Comparison of ENCODE assay signal across 33 cellular contexts in genomic region chr13:93435651-93436050, GRCh38.
"Had no signal": no experiment of that assay in that cellular context is flagged by ENCODE, and none has a peak within 500 bp of the region (broad histone marks: within the 10 kb centered on the region; RNA-seq: fewer than 3 reads in every experiment).

No MANE protein-coding gene starts in this region.

- ATAC-seq: activated CD4-positive, CD25-positive, alpha-beta regulatory T cell treated with anti-CD3 and anti-CD28 coated beads, Interleukin-2, amount 50 U/mL, for 24 hours; activated CD8-positive, alpha-beta memory T cell treated with anti-CD3 and anti-CD28 coated beads, Interleukin-2, amount 10 ng/mL, durations not matched to agents 7 days and 5 days; activated CD8-positive, alpha-beta T cell treated with anti-CD3 and anti-CD28 coated beads, Interleukin-2, amount 10 ng/mL, durations not matched to agents 7 days and 5 days; activated naive CD4-positive, alpha-beta T cell treated with anti-CD3 and anti-CD28 coated beads, Interleukin-2, amount 50 U/mL, for 72 hours; esophagus mucosa; heart left ventricle had no signal

- DNase-seq: activated B cell treated with CpG ODN at 0.5 μM for 24 hours; activated CD4-positive, alpha-beta memory T cell treated with anti-CD3 and anti-CD28 coated beads for 36 hours; activated CD4-positive, alpha-beta T cell treated with anti-CD3 and anti-CD28 coated beads for 48 hours; activated CD8-positive, alpha-beta memory T cell treated with anti-CD3 and anti-CD28 coated beads, Interleukin-2, amount 10 ng/mL, durations not matched to agents 7 days and 5 days; activated CD8-positive, alpha-beta memory T cell treated with anti-CD3 and anti-CD28 coated beads, Interleukin-2, amount 50 U/mL, for 4 hours; activated CD8-positive, alpha-beta T cell treated with anti-CD3 and anti-CD28 coated beads, Interleukin-2, amount 10 ng/mL, durations not matched to agents 7 days and 5 days; activated effector memory CD4-positive, alpha-beta T cell treated with anti-CD3 and anti-CD28 coated beads, Interleukin-2, amount 50 U/mL, for 16 hours; activated naive CD4-positive, alpha-beta T cell; activated naive CD4-positive, alpha-beta T cell treated with anti-CD3 and anti-CD28 coated beads, Interleukin-2, amount 10 ng/mL, durations not matched to agents 7 days and 5 days; activated naive CD8-positive, alpha-beta T cell treated with anti-CD3 and anti-CD28 coated beads, Interleukin-2, amount 10 ng/mL, durations not matched to agents 7 days and 5 days; activated T-cell treated with anti-CD3 and anti-CD28 coated beads, Interleukin-2, amount 50 U/mL, for 1 hour; activated T-cell treated with anti-CD3 and anti-CD28 coated beads, Interleukin-2, amount 50 U/mL, for 48 hours; brain microvascular endothelial cell; dorsolateral prefrontal cortex; effector memory CD4-positive, alpha-beta T cell; endodermal cell; foreskin fibroblast; heart left ventricle; hypothalamus; T1000; WERI-Rb-1 had no signal

- H3K4me3 ChIP-seq: ascending aorta, coronary artery, dorsolateral prefrontal cortex, heart left ventricle had no signal

- H3K36me3 Mint-ChIP-seq: activated CD4-positive, alpha-beta memory T cell treated with anti-CD3 and anti-CD28 coated beads for 36 hours; activated CD8-positive, alpha-beta memory T cell treated with anti-CD3 and anti-CD28 coated beads, Interleukin-2, amount 10 ng/mL, durations not matched to agents 7 days and 5 days; activated naive CD4-positive, alpha-beta T cell treated with anti-CD3 and anti-CD28 coated beads, Interleukin-2, amount 10 ng/mL, durations not matched to agents 7 days and 5 days; activated naive CD4-positive, alpha-beta T cell treated with anti-CD3 and anti-CD28 coated beads, Interleukin-2, amount 50 U/mL, for 72 hours; activated naive CD8-positive, alpha-beta T cell treated with anti-CD3 and anti-CD28 coated beads, Interleukin-2, amount 10 ng/mL, durations not matched to agents 7 days and 5 days had no signal

- H3K27me3 ChIP-seq: ascending aorta, brain microvascular endothelial cell, dorsolateral prefrontal cortex, heart left ventricle had no signal

- H3K4me3 Mint-ChIP-seq: activated B cell treated with CpG ODN at 0.5 μM for 24 hours; activated CD4-positive, alpha-beta memory T cell treated with anti-CD3 and anti-CD28 coated beads for 36 hours; activated CD8-positive, alpha-beta memory T cell treated with anti-CD3 and anti-CD28 coated beads, Interleukin-2, amount 10 ng/mL, durations not matched to agents 7 days and 5 days; activated CD8-positive, alpha-beta T cell treated with anti-CD3 and anti-CD28 coated beads, Interleukin-2, amount 10 ng/mL, durations not matched to agents 7 days and 5 days; activated naive CD4-positive, alpha-beta T cell treated with anti-CD3 and anti-CD28 coated beads, Interleukin-2, amount 10 ng/mL, durations not matched to agents 7 days and 5 days; activated naive CD8-positive, alpha-beta T cell treated with anti-CD3 and anti-CD28 coated beads, Interleukin-2, amount 10 ng/mL, durations not matched to agents 7 days and 5 days; activated T-helper 1 cell treated with anti-CD3 and anti-CD28 coated beads, Interleukin-12 subunit alpha, Interleukin-12 subunit beta, Interleukin-2, Interleukin-4 antibody, amounts not matched to agents 30 ng/mL and 10 ng/mL and 1 ng/mL, durations not matched to agents 14 hours and 24 hours and 36 hours; central memory CD8-positive, alpha-beta T cell; dendritic cell treated with granulocyte-macrophage colony-stimulating factor and Interleukin-4, amounts not matched to agents 40 ng/mL and 50 ng/mL, for 4 days; endodermal cell; T-helper 2 cell treated with Interferon-gamma antibody and Interleukin-4, amounts not matched to agents 5 μg/mL and 100 μg/mL, for 36 hours had no signal

- FAIRE-seq: bronchial epithelial cell, frontal cortex had no signal

- H3K4me1 Mint-ChIP-seq: activated B cell treated with CpG ODN at 0.5 μM for 24 hours; activated CD8-positive, alpha-beta memory T cell treated with anti-CD3 and anti-CD28 coated beads, Interleukin-2, amount 10 ng/mL, durations not matched to agents 7 days and 5 days; activated naive CD4-positive, alpha-beta T cell treated with anti-CD3 and anti-CD28 coated beads, Interleukin-2, amount 10 ng/mL, durations not matched to agents 7 days and 5 days; activated naive CD8-positive, alpha-beta T cell treated with anti-CD3 and anti-CD28 coated beads, Interleukin-2, amount 10 ng/mL, durations not matched to agents 7 days and 5 days; central memory CD8-positive, alpha-beta T cell; endodermal cell had no signal

- H3K9me3 ChIP-seq: ascending aorta had no signal

- H3K4me1 ChIP-seq: ascending aorta, heart left ventricle had no signal

- H3K27me3 Mint-ChIP-seq: activated B cell treated with CpG ODN at 0.5 μM for 24 hours; activated CD4-positive, alpha-beta memory T cell treated with anti-CD3 and anti-CD28 coated beads for 36 hours; activated CD8-positive, alpha-beta memory T cell treated with anti-CD3 and anti-CD28 coated beads, Interleukin-2, amount 10 ng/mL, durations not matched to agents 7 days and 5 days; activated naive CD4-positive, alpha-beta T cell treated with anti-CD3 and anti-CD28 coated beads, Interleukin-2, amount 10 ng/mL, durations not matched to agents 7 days and 5 days; activated naive CD8-positive, alpha-beta T cell treated with anti-CD3 and anti-CD28 coated beads, Interleukin-2, amount 10 ng/mL, durations not matched to agents 7 days and 5 days; central memory CD8-positive, alpha-beta T cell; dendritic cell treated with granulocyte-macrophage colony-stimulating factor and Interleukin-4, amounts not matched to agents 40 ng/mL and 50 ng/mL, for 4 days had no signal

- H3K9me3 Mint-ChIP-seq: activated CD4-positive, alpha-beta memory T cell treated with anti-CD3 and anti-CD28 coated beads for 36 hours; activated T-helper 1 cell treated with anti-CD3 and anti-CD28 coated beads, Interleukin-12 subunit alpha, Interleukin-12 subunit beta, Interleukin-2, Interleukin-4 antibody, amounts not matched to agents 30 ng/mL and 10 ng/mL and 1 ng/mL, durations not matched to agents 14 hours and 24 hours and 36 hours had no signal

- H3K36me3 ChIP-seq: ascending aorta, brain microvascular endothelial cell, heart left ventricle had no signal

- H3K27ac ChIP-seq: ascending aorta, brain microvascular endothelial cell, coronary artery, dorsolateral prefrontal cortex, heart left ventricle, WERI-Rb-1 had no signal

- H3K27ac Mint-ChIP-seq: activated B cell treated with CpG ODN at 0.5 μM for 24 hours; activated CD4-positive, alpha-beta memory T cell treated with anti-CD3 and anti-CD28 coated beads for 36 hours; activated CD8-positive, alpha-beta memory T cell treated with anti-CD3 and anti-CD28 coated beads, Interleukin-2, amount 10 ng/mL, durations not matched to agents 7 days and 5 days; activated CD8-positive, alpha-beta T cell treated with anti-CD3 and anti-CD28 coated beads, Interleukin-2, amount 10 ng/mL, durations not matched to agents 7 days and 5 days; activated naive CD4-positive, alpha-beta T cell treated with anti-CD3 and anti-CD28 coated beads, Interleukin-2, amount 10 ng/mL, durations not matched to agents 7 days and 5 days; activated naive CD4-positive, alpha-beta T cell treated with anti-CD3 and anti-CD28 coated beads, Interleukin-2, amount 50 U/mL, for 72 hours; activated naive CD8-positive, alpha-beta T cell treated with anti-CD3 and anti-CD28 coated beads, Interleukin-2, amount 10 ng/mL, durations not matched to agents 7 days and 5 days; activated T-helper 1 cell treated with anti-CD3 and anti-CD28 coated beads, Interleukin-12 subunit alpha, Interleukin-12 subunit beta, Interleukin-2, Interleukin-4 antibody, amounts not matched to agents 30 ng/mL and 10 ng/mL and 1 ng/mL, durations not matched to agents 14 hours and 24 hours and 36 hours; activated T-helper 2 cell treated with anti-CD3 and anti-CD28 coated beads, Interferon-gamma antibody, Interleukin-2, Interleukin-4, amounts not matched to agents 10 μg/mL and 5 μg/mL and 100 μg/mL, durations not matched to agents 14 hours and 24 hours and 36 hours; dendritic cell treated with granulocyte-macrophage colony-stimulating factor and Interleukin-4, amounts not matched to agents 40 ng/mL and 50 ng/mL, for 4 days; endodermal cell; T-helper 2 cell treated with Interferon-gamma antibody and Interleukin-4, amounts not matched to agents 5 μg/mL and 100 μg/mL, for 36 hours had no signal
